In the genomic region with DNA sequence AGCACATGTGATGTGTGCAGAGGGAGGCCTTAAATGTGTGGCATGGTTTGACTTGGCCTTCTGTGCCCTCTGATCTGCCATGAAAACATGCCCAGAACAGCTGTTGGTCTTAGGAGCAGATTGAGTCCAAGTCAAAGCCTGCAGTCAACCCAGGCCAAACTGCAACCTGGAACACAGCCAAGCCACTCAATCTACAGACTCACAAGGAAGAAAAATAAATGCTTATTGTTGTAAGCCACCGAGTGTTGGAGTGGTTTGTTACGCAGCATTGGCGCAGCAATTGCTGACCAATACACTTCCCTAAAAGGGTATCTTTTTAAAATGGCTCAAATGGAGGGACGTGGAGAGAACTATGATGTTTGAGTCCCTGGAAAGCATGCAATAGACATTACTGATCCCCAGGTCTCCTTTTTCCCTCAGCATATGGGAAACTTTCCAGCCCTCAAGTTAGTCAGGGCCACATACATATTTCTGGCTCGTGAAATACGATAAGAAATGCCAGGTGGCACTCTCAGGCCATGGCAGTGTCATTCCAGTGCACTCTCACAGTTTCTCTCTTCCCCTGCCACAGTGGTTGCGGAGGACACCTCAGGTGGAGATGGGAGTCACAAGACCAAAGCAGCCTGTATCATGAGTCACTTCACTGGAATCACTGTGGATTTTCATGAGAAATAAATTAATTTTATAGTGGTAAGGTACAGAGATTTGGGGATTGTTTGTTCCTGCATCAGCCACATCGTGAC, we compare ENCODE assay signal across 15 cellular contexts.
"Had no signal": no experiment of that assay in that cellular context is flagged by ENCODE, and none has a peak within 500 bp of the region (broad histone marks: within the 10 kb centered on the region; RNA-seq: fewer than 3 reads in every experiment).

No MANE protein-coding gene starts in this region.

- DNase-seq: activated CD4-positive, alpha-beta T cell treated with anti-CD3 and anti-CD28 coated beads for 1 hour; activated CD4-positive, alpha-beta T cell treated with anti-CD3 and anti-CD28 coated beads, Interleukin-2, amount 50 U/mL, for 4 hours; activated naive CD8-positive, alpha-beta T cell treated with anti-CD3 and anti-CD28 coated beads for 36 hours; brain microvascular endothelial cell; cortex of kidney; effector memory CD4-positive, alpha-beta T cell; erythroblast; mammary epithelial cell; mucosa of descending colon; naive thymus-derived CD8-positive, alpha-beta T cell; right cardiac atrium; SK-N-SH; T-helper 1 cell; T1000 had no signal

- H3K27ac ChIP-seq: brain microvascular endothelial cell, gastroesophageal sphincter had no signal

- ATAC-seq: gastroesophageal sphincter; mucosa of descending colon; naive thymus-derived CD8-positive, alpha-beta T cell; right cardiac atrium had no signal
